ENCODE assay signal across 22 cellular contexts in the genomic region with DNA sequence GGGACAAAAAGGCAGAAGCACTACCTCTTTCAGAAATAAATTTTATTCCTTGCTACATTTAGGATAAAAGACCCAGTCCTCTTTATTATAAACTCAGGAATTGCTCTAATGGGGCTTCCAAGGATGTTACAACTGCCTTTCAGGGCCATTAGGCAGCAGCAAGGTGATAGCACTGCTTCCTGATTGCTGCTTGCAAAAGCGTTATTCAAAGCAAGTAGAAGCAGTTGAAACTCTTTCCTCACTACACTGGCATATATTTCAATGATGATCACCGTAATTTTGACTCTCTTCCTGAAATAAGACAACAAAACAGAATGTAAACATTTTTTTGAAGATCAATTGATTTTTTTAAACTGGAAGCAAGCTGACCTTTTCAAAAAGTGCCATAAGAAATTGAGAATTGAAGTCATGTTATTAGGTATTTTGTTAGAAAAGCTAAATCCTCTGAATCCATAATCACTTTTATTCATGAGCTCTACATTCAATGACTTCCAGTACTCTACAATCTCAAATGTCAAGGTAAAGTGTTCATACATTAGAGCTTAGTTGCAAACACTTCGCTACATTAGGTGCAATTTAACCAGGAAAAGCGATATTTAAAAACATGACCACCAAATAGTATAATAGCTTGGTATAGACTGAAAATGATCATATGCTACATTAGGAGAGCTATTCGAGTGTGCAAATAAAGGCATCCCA.
A peak's percentile ranks its signal among the peaks of the same experiment; 100 is the strongest.
DNase-seq lines count a peak whose midpoint lies in the region; ATAC-seq and TF ChIP-seq lines count a peak whose summit lies in the region.
"Had no signal": no experiment of that assay in that cellular context is flagged by ENCODE, and none has a peak within 500 bp of the region (broad histone marks: within the 10 kb centered on the region; RNA-seq: fewer than 3 reads in every experiment).

No MANE protein-coding gene starts in this region.

- H3K4me1 Mint-ChIP-seq in WTC11 = peaks cover 54% of the 10 kb centered on the region
- H3K4me1 Mint-ChIP-seq: CD14-positive monocyte; CD4-positive, alpha-beta memory T cell; IgD-negative memory B cell had no signal

- H3K36me3 Mint-ChIP-seq in WTC11 = peaks cover 2% of the 10 kb centered on the region; the same call in 1 of the 2 replicates
- H3K36me3 Mint-ChIP-seq: CD14-positive monocyte; CD4-positive, alpha-beta memory T cell; IgD-negative memory B cell had no signal

- H3K4me3 Mint-ChIP-seq in WTC11 = no peak overlapping the region
- H3K4me3 Mint-ChIP-seq: CD14-positive monocyte; CD4-positive, alpha-beta memory T cell; HFFc6; IgD-negative memory B cell had no signal

- POLR2A ChIA-PET in WTC11 (lab: Charles Lee) = no interaction called here

- peaks cover 40% of the 10 kb centered on the region for H3K4me1 ChIP-seq in iPS-20b (ENCODE audit: insufficient read depth, low read length)
- H3K4me1 ChIP-seq: A549, BLaER1 had no signal

- H3K9me3 Mint-ChIP-seq in WTC11 = no peaks in the 10 kb centered on the region

- H3K9me3 ChIP-seq in iPS-20b (ENCODE audit: insufficient read depth, low read depth, low read length) = no peaks in the 10 kb centered on the region
- H3K9me3 ChIP-seq: A549, BLaER1 had no signal

- peak overlapping the region; percentile 42; the same call in 1 of the 2 replicates for H3K27ac Mint-ChIP-seq in WTC11
- H3K27ac Mint-ChIP-seq: CD14-positive monocyte, HFFc6, IgD-negative memory B cell had no signal

- DNase-seq in NCI-H1436 treated with DMSO at 0.1 percent for 48 hours (lab: John Stamatoyannopoulos, UW) (peak; percentile 47), NCI-H1436 (lab: John Stamatoyannopoulos, UW) (no peak), WTC11 (ENCODE audit: low spot score) (no peak), COR-L47 (lab: John Stamatoyannopoulos, UW) (no peak), T-helper 9 cell (no peak), GM19240 (ENCODE audit: insufficient read length, low spot score) (no peak)
- DNase-seq: AML-193; CD4-positive, alpha-beta memory T cell; DMS 273 treated with DMSO at 0.1 percent for 48 hours; DMS53; DND-41; EL; HFFc6; KG1 had no signal

- no peak for TF ChIP-seq CTCF in WTC11 (IDR thresholded peaks at IDR 0.05)

- ATAC-seq in WTC11 = no peak
- ATAC-seq: A549, HCT116, HepG2 had no signal

- no peaks in the 10 kb centered on the region for H3K27me3 Mint-ChIP-seq in WTC11 (ENCODE audit: low read depth)
- H3K27me3 Mint-ChIP-seq: CD4-positive, alpha-beta memory T cell; IgD-negative memory B cell had no signal

- no peak overlapping the region for H3K4me3 ChIP-seq in iPS-20b (ENCODE audit: low read length)
- H3K4me3 ChIP-seq: A549, BLaER1 had no signal

- peak overlapping the region; percentile 31; the same call in 1 of the 2 replicates for H3K9ac ChIP-seq in iPS-20b (ENCODE audit: low read depth, low read length)
- H3K9ac ChIP-seq: BLaER1 had no signal

- CTCF ChIA-PET in WTC11 (lab: Charles Lee) = no interaction called here

- no peaks in the 10 kb centered on the region for H3K36me3 ChIP-seq in iPS-20b (ENCODE audit: insufficient read depth, low read depth, low read length)
- H3K36me3 ChIP-seq: BLaER1 had no signal

- no peak overlapping the region for H3K27ac ChIP-seq in iPS-20b (ENCODE audit: low read length)
- H3K27ac ChIP-seq: 22Rv1, A549, BLaER1 had no signal

- no peaks in the 10 kb centered on the region for H3K27me3 ChIP-seq in iPS-20b (ENCODE audit: insufficient read depth, low read length)
- H3K27me3 ChIP-seq: BLaER1 had no signal

TF ChIP-seq in WTC11, 78 proteins besides CTCF, POLR2A, EP300 and RAD21:
- TF ChIP-seq ZNF317 (CRISPR knock-in tag; IDR thresholded peaks at IDR 0.05; ENCODE audit: borderline replicate concordance, low read depth) = no peak
- no peak for TF ChIP-seq JUN (CRISPR knock-in tag; IDR thresholded peaks at IDR 0.05)
- TF ChIP-seq OVOL2 (CRISPR knock-in tag; IDR thresholded peaks at IDR 0.05; ENCODE audit: borderline replicate concordance) = no peak
